In the genomic region with DNA sequence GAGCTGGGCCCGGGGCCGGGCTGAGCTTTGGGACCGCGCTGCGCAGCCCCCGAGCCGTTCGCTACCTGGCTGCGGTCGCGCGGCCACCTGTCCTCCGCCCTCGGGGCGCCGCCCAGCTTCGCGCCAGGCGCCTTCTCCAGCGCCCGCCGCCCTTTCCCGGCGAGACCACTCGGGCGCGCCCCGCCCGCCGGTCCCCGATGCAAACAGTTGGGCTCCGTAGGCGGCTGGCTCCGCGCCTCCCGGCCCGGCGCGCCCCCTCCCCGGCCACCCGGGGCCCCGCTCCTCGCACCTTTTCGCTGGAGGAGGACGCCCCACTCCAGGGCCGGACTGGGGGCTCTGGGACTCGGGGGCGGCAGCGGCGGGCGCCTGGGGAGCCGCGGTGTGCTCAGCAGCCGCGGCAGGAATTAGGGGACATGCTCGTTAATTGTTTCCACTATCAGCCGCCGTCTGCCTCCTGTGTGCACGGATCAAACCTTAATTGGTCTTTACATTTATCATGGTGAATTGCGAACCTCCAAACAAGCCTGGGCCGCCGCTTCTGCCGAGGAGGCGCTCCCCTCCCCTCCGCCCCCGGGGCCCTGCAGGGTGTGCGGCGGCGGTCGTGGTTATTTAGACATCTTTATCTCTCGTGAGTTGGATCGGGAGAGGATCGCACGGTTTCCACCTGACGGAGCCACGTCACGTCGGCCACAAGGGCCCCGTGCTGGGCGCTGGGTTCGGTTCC, we compare ENCODE assay signal across 9 cellular contexts. TPM values are rescaled to one million over a fixed set of nuclear protein-coding genes. Genes with fewer than 3 reads are reported as not detected.
DNase-seq lines count a peak whose midpoint lies in the region; ATAC-seq, FAIRE-seq and TF ChIP-seq lines count a peak whose summit lies in the region.
"Had no signal": no experiment of that assay in that cellular context is flagged by ENCODE, and none has a peak within 500 bp of the region (broad histone marks: within the 10 kb centered on the region; RNA-seq: fewer than 3 reads in every experiment).

No MANE protein-coding gene starts in this region.

- H3K9me3 ChIP-seq in duodenal mucosa (ENCODE audit: control insufficient read depth in 1 of 2, low read length in 2 of 2), result no peaks in the 10 kb centered on the region

- peaks cover 52% of the 10 kb centered on the region for H3K27me3 Mint-ChIP-seq in nephron progenitor cell (ENCODE audit: low read depth, poor library complexity)

- peaks cover 45 to 58% of the 10 kb centered on the region in 2 donors for H3K27me3 ChIP-seq in duodenal mucosa (ENCODE audit: control insufficient read depth in 1 of 2, insufficient read depth in 2 of 2, low read length in 2 of 2)

- FAIRE-seq in GM12892 (lab: Jason Lieb, UNC), result peak; percentile 83
- FAIRE-seq: keratinocyte had no signal

- peak overlapping the region; percentile 78 for H3K4me3 Mint-ChIP-seq in nephron progenitor cell

- H3K36me3 Mint-ChIP-seq in nephron progenitor cell (ENCODE audit: low read depth), result no peaks in the 10 kb centered on the region

- H3K27ac Mint-ChIP-seq in nephron progenitor cell, result no peak overlapping the region

- ATAC-seq in GM21576 (IDR thresholded peaks at IDR 0.05; ENCODE audit: unreplicated experiment) (peak; percentile 24), GM18858 (IDR thresholded peaks at IDR 0.05; ENCODE audit: unreplicated experiment) (no peak)

- TF ChIP-seq POLR2A in GM12892 (IDR thresholded peaks at IDR 0.05; ENCODE audit: low read depth, low read length), result no peak

- DNase-seq in GM12892 (ENCODE audit: insufficient read length), result peak; percentile 32
- peak; percentile 38 for DNase-seq in NCI-H2171 treated with DMSO at 0.1 percent for 48 hours (lab: John Stamatoyannopoulos, UW)
- peak; percentile 40 for DNase-seq in nephron progenitor cell
- DNase-seq in middle frontal gyrus (ENCODE audit: extremely low spot score, low spot score), result no peak
- DNase-seq in T-helper 1 cell, result no peak

- H3K9me3 Mint-ChIP-seq in nephron progenitor cell, result no peaks in the 10 kb centered on the region

- no peak for TF ChIP-seq CTCF in nephron progenitor cell (IDR thresholded peaks at IDR 0.05)

- H3K27ac ChIP-seq in duodenal mucosa (ENCODE audit: low read depth, low read length), result no peak overlapping the region

- H3K4me1 Mint-ChIP-seq in nephron progenitor cell, result peaks cover 36% of the 10 kb centered on the region

- no peaks in the 10 kb centered on the region for H3K36me3 ChIP-seq in duodenal mucosa (ENCODE audit: control insufficient read depth in 1 of 2, insufficient read depth in 2 of 2, low read length in 2 of 2)

- H3K4me1 ChIP-seq in duodenal mucosa (ENCODE audit: control insufficient read depth in 1 of 2, insufficient read depth in 2 of 2, low read length in 2 of 2), result peaks cover 0 to 8% of the 10 kb centered on the region in 2 donors

- H3K4me3 ChIP-seq in duodenal mucosa (ENCODE audit: low read depth in 1 of 2, low read length in 2 of 2), result peak overlapping the region; percentile 9 to 58

- no peak overlapping the region for H3K9ac ChIP-seq in duodenal mucosa (ENCODE audit: low read depth in 1 of 2, low read length in 2 of 2)

RNA-seq across cellular contexts. Expression of a gene that starts 0.9 kb away (rescaled TPM):
- polyA plus RNA-seq in GM12892 (2012; ENCODE audit: missing spikeins), result 3.4 TPM
- polyA plus RNA-seq: keratinocyte had no signal

Comparison
In these comparisons a context has a peak if more than half of its experiments do, and no peak if none do; other contexts are left out.
1. DNase-seq: peak in GM12892 (single experiment), NCI-H2171 treated with DMSO at 0.1 percent for 48 hours (single experiment) and nephron progenitor cell (single experiment); none in middle frontal gyrus (single experiment) and T-helper 1 cell (0 of 5).